In genomic region chr9:124504530-124505005, GRCh38 we compare ENCODE assay signal across 21 cellular contexts. TPM values are rescaled to one million over a fixed set of nuclear protein-coding genes. Genes with fewer than 3 reads are reported as not detected.
A peak's percentile ranks its signal among the peaks of the same experiment; 100 is the strongest.
DNase-seq lines count a peak whose midpoint lies in the region; ATAC-seq, FAIRE-seq and TF ChIP-seq lines count a peak whose summit lies in the region.
"Had no signal": no experiment of that assay in that cellular context is flagged by ENCODE, and none has a peak within 500 bp of the region (broad histone marks: within the 10 kb centered on the region; RNA-seq: fewer than 3 reads in every experiment).

No MANE protein-coding gene starts in this region.

- no peak overlapping the region for H3K27ac Mint-ChIP-seq in MCF 10A (ENCODE audit: low read depth, unreplicated experiment)
- H3K27ac Mint-ChIP-seq: activated T-helper 17 cell treated with anti-CD3 and anti-CD28 coated beads, Interleukin-2, amount 50 U/mL, for 72 hours; effector memory CD8-positive, alpha-beta T cell; HFFc6; nephron progenitor cell had no signal

- BruUV-seq in MCF 10A (replicated peaks; lab: Mats Ljungman, UMichigan), result no TSS peak

- H3K36me3 Mint-ChIP-seq in MCF 10A (ENCODE audit: insufficient read depth, unreplicated experiment), result no peaks in the 10 kb centered on the region

- H3K4me3 ChIP-seq in breast epithelium (peak overlapping the region in 2 of 3 donors; percentile 33 to 56), SK-N-MC (peak overlapping the region; percentile 70), keratinocyte (ENCODE audit: control insufficient read depth in 2 of 3, extremely low read depth in 1 of 3, insufficient read depth in 2 of 3, low read depth in 1 of 3, low read length in 3 of 3) (peak overlapping the region in 1 of 3 experiments; percentile 5), testis (peak overlapping the region; percentile 42 to 76)

- H3K36me3 ChIP-seq in breast epithelium (no peaks in the 10 kb centered on the region), SK-N-MC (ENCODE audit: insufficient read depth, low read length) (no peaks in the 10 kb centered on the region), keratinocyte (ENCODE audit: control insufficient read depth in 2 of 2, extremely low read depth in 1 of 2, insufficient read depth in 2 of 2, low read length in 2 of 2) (no peaks in the 10 kb centered on the region), testis (ENCODE audit: low read depth, missing control alignments) (no peaks in the 10 kb centered on the region)
- H3K36me3 ChIP-seq: gastrocnemius medialis had no signal

- FAIRE-seq in keratinocyte (lab: Jason Lieb, UNC) (no peak), H54 (lab: Jason Lieb, UNC) (no peak)

- no peak for TF ChIP-seq CTCF in breast epithelium (IDR thresholded peaks at IDR 0.05)
- TF ChIP-seq CTCF in MCF 10A (IDR thresholded peaks at IDR 0.05; ENCODE audit: unreplicated experiment), result no peak
- no peak for TF ChIP-seq CTCF in keratinocyte (optimal IDR thresholded peaks at IDR 0.05 in 1 of 3, IDR thresholded peaks at IDR 0.05 in 1 of 3, conservative IDR thresholded peaks at IDR 0.05 in 1 of 3; ENCODE audit: extremely low read depth in 1 of 3, insufficient read depth in 2 of 3, low read length in 3 of 3)
- TF ChIP-seq CTCF in testis (IDR thresholded peaks at IDR 0.05), result no peak
- TF ChIP-seq CTCF in RWPE1 (conservative IDR thresholded peaks at IDR 0.05; ENCODE audit: low read depth), result no peak

- no peaks in the 10 kb centered on the region for H3K9me3 Mint-ChIP-seq in MCF 10A (ENCODE audit: unreplicated experiment)
- H3K9me3 Mint-ChIP-seq: activated T-helper 17 cell treated with anti-CD3 and anti-CD28 coated beads, Interleukin-2, amount 50 U/mL, for 72 hours; effector memory CD8-positive, alpha-beta T cell; HFFc6; nephron progenitor cell had no signal

- H3K9me3 ChIP-seq in breast epithelium (no peaks in the 10 kb centered on the region), SK-N-MC (ENCODE audit: low read depth, low read length) (no peaks in the 10 kb centered on the region), keratinocyte (ENCODE audit: control insufficient read depth, low read depth, low read length) (no peaks in the 10 kb centered on the region), testis (no peaks in the 10 kb centered on the region)
- H3K9me3 ChIP-seq: gastrocnemius medialis had no signal

- H3K4me1 Mint-ChIP-seq in MCF 10A (ENCODE audit: insufficient read depth, unreplicated experiment), result peaks cover 6% of the 10 kb centered on the region

- dilution Hi-C loops in keratinocyte (cut with MboI; ENCODE audit: extremely low pct_ligation_motif_present, low sequenced_read_pairs), result no loop called here

- CTCF ChIA-PET in MCF 10A (lab: Yijun Ruan, JAX), result no interaction called here
- CTCF ChIA-PET in RWPE1 (lab: Yijun Ruan, JAX), result interaction anchor here (0.7 to 1.0 kb wide), 2 partner anchors 85 to 207 kb away, joined by 4 read pairs; no protein-coding TSS in a partner anchor

- H3K4me1 ChIP-seq in breast epithelium, result peaks cover 0 to 5% of the 10 kb centered on the region in 2 donors
- peaks cover 9% of the 10 kb centered on the region for H3K4me1 ChIP-seq in keratinocyte (ENCODE audit: control insufficient read depth, extremely low read depth, insufficient read depth, low read length)
- H3K4me1 ChIP-seq in testis, result peaks cover 24% of the 10 kb centered on the region

- TF ChIP-seq POLR2A in breast epithelium (IDR thresholded peaks at IDR 0.05) (no peak), testis (IDR thresholded peaks at IDR 0.05) (no peak), H54 (IDR thresholded peaks at IDR 0.05; ENCODE audit: low read depth, low read length) (no peak)

- H3K27ac ChIP-seq in breast epithelium (no peak overlapping the region), SK-N-MC (no peak overlapping the region), keratinocyte (ENCODE audit: control insufficient read depth, insufficient read depth, low read length) (no peak overlapping the region), testis (no peak overlapping the region), RWPE1 (no peak overlapping the region)
- H3K27ac ChIP-seq: gastrocnemius medialis had no signal

- no peaks in the 10 kb centered on the region for H3K9me1 ChIP-seq in keratinocyte (ENCODE audit: control insufficient read depth, extremely low read depth, insufficient read depth, low read length)

- intact Hi-C loops in breast epithelium (cut with DNase I; ENCODE audit: low total_unique reads), result loop anchor here (5.0 to 10.0 kb wide), 2 partner anchors 890 to 1348 kb away; no protein-coding TSS in a partner anchor
- intact Hi-C loops in MCF 10A (cut with micrococcal nuclease), result no loop called here
- intact Hi-C loops in testis (cut with DNase I; ENCODE audit: low total_unique reads), result no loop called here

- H3K27me3 ChIP-seq in breast epithelium (peaks cover 6 to 52% of the 10 kb centered on the region in 2 donors), keratinocyte (ENCODE audit: control insufficient read depth, extremely low read depth, insufficient read depth, low read length) (peaks cover 54% of the 10 kb centered on the region), testis (no peaks in the 10 kb centered on the region)

- no peak for ATAC-seq in HG03354 (IDR thresholded peaks at IDR 0.05; ENCODE audit: poor library complexity, severe bottlenecking, unreplicated experiment)
- ATAC-seq: activated T-helper 17 cell treated with anti-CD3 and anti-CD28 coated beads, Interleukin-2, amount 50 U/mL, for 72 hours; effector memory CD8-positive, alpha-beta T cell; gastrocnemius medialis; left lobe of liver had no signal

- no peak overlapping the region for H2AFZ ChIP-seq in keratinocyte (ENCODE audit: control insufficient read depth, low read length)

- H3K9ac ChIP-seq in SK-N-MC (ENCODE audit: insufficient read length) (no peak overlapping the region), keratinocyte (ENCODE audit: control insufficient read depth, extremely low read depth, insufficient read depth, low read length) (no peak overlapping the region)

- H3K4me2 ChIP-seq in keratinocyte (ENCODE audit: control insufficient read depth, extremely low read depth, insufficient read depth, low read depth, low read length), result peak overlapping the region; percentile 48

- no peaks in the 10 kb centered on the region for H4K20me1 ChIP-seq in keratinocyte (ENCODE audit: control insufficient read depth, extremely low read depth, insufficient read depth, low read length)

- H3K27me3 Mint-ChIP-seq in MCF 10A (ENCODE audit: insufficient read depth, unreplicated experiment), result peaks cover 29% of the 10 kb centered on the region

- DNase-seq in breast epithelium (ENCODE audit: low spot score in 2 of 2) (no peak), MCF 10A (ENCODE audit: unreplicated experiment) (no peak), SK-N-MC (ENCODE audit: low read depth, low spot score) (no peak), keratinocyte (ENCODE audit: low read depth, low spot score) (no peak), testis (no peak), H54 (ENCODE audit: insufficient read length, low spot score) (no peak), RWPE1 (ENCODE audit: low spot score) (no peak)
- DNase-seq: effector memory CD8-positive, alpha-beta T cell; gastrocnemius medialis; HFFc6; NCI-H1105; NCI-H524; nephron progenitor cell; RPMI8226; stimulated activated CD4-positive, alpha-beta T cell treated with anti-CD3 and anti-CD28 coated beads, Interleukin-12 subunit alpha, Interleukin-12 subunit beta, amount 100 ng/mL, for 4 hours had no signal

- 1% methylated on average over 72 of the region's 81 CpGs; no CpG with 5 or more reads in 1 of the 2 donors for WGBS in testis, 2 donors

- no peaks in the 10 kb centered on the region for H3K79me2 ChIP-seq in keratinocyte (ENCODE audit: control insufficient read depth, insufficient read depth, low read length)

- POLR2A ChIA-PET in MCF 10A (lab: Yijun Ruan, JAX), result interaction anchor here (0.7 kb wide), 1 partner anchor 148 kb away, joined by 3 read pairs; no protein-coding TSS in a partner anchor
- POLR2A ChIA-PET in RWPE1 (lab: Yijun Ruan, JAX; ENCODE audit: low non-redundant PET), result no interaction called here

- H3K4me3 Mint-ChIP-seq in MCF 10A (ENCODE audit: unreplicated experiment), result no peak overlapping the region

RNA-seq across cellular contexts. Expression of gene NR5A1, which starts 2.6 kb away (rescaled TPM):
- total RNA-seq in breast epithelium, result not detected
- not detected in 2 replicates for total RNA-seq in MCF 10A (2022)
- not detected in 3 replicates for polyA plus RNA-seq in keratinocyte
- not detected for polyA plus RNA-seq in keratinocyte (2011; ENCODE audit: low read depth)
- polyA plus RNA-seq in keratinocyte (2011; cell fraction: cytosol; rRNA removed), result not detected in 2 replicates
- not detected in 2 replicates for polyA plus RNA-seq in keratinocyte (2011; cell fraction: nucleus; rRNA removed)
- not detected in 2 replicates for polyA plus RNA-seq in keratinocyte (2012; ENCODE audit: low replicate concordance)
- polyA minus RNA-seq in keratinocyte, result not detected in 3 replicates
- polyA minus RNA-seq in keratinocyte (2011; cell fraction: cytosol; rRNA and poly(A)+ RNA removed), result not detected
- not detected in 2 replicates for polyA minus RNA-seq in keratinocyte (2011; cell fraction: nucleus; rRNA and poly(A)+ RNA removed)
- total RNA-seq in testis, result 10 to 100 TPM; 43.5 to 65.2 TPM
- 28.7 TPM for polyA plus RNA-seq in testis (ENCODE audit: insufficient read depth, low read depth, low replicate concordance)
- total RNA-seq: activated T-helper 17 cell treated with anti-CD3 and anti-CD28 coated beads, Interleukin-2, amount 50 U/mL, for 72 hours; aorta; gastrocnemius medialis; HFFc6; temporal lobe had no signal
- polyA plus RNA-seq: AG04450, aorta had no signal

RNA-seq across cellular contexts. Expression of gene ADGRD2, which starts 54.3 kb away (rescaled TPM):
- total RNA-seq in breast epithelium, result 1 to 10 TPM in 2 of 3 donors, not detected in 1; 2.6 to 2.9 TPM
- total RNA-seq in MCF 10A (2022), result not detected in 2 replicates
- 0.04 TPM in 1 of 3 replicates, not detected in the others for polyA plus RNA-seq in keratinocyte
- polyA plus RNA-seq in keratinocyte (2011; ENCODE audit: low read depth), result not detected
- not detected in 2 replicates for polyA plus RNA-seq in keratinocyte (2011; cell fraction: cytosol; rRNA removed)
- polyA plus RNA-seq in keratinocyte (2011; cell fraction: nucleus; rRNA removed), result 0.20 TPM in 1 of 2 replicates, not detected in the other
- 0.14 and 0.36 TPM in 2 replicates for polyA plus RNA-seq in keratinocyte (2012; ENCODE audit: low replicate concordance)
- polyA minus RNA-seq in keratinocyte, result not detected in 3 replicates
- not detected for polyA minus RNA-seq in keratinocyte (2011; cell fraction: cytosol; rRNA and poly(A)+ RNA removed)
- not detected in 2 replicates for polyA minus RNA-seq in keratinocyte (2011; cell fraction: nucleus; rRNA and poly(A)+ RNA removed)
- under 1 TPM; 0.31 to 0.74 TPM for total RNA-seq in testis
- polyA plus RNA-seq in testis (ENCODE audit: insufficient read depth, low read depth, low replicate concordance), result 1.5 TPM
- total RNA-seq: activated T-helper 17 cell treated with anti-CD3 and anti-CD28 coated beads, Interleukin-2, amount 50 U/mL, for 72 hours; aorta; gastrocnemius medialis; HFFc6; left lobe of liver had no signal
- polyA plus RNA-seq: AG04450, aorta had no signal

Comparison
In these comparisons a context has a peak if more than half of its experiments do, and no peak if none do; other contexts are left out.
1. RNA of gene NR5A1, which starts 2.6 kb away (total RNA-seq): 43.5 to 65.2 TPM in testis; not detected in breast epithelium and not detected in MCF 10A; every median in the first group is over 10 times any median in the second.